Comparison of ENCODE assay signal across 8 cellular contexts in the genomic region with DNA sequence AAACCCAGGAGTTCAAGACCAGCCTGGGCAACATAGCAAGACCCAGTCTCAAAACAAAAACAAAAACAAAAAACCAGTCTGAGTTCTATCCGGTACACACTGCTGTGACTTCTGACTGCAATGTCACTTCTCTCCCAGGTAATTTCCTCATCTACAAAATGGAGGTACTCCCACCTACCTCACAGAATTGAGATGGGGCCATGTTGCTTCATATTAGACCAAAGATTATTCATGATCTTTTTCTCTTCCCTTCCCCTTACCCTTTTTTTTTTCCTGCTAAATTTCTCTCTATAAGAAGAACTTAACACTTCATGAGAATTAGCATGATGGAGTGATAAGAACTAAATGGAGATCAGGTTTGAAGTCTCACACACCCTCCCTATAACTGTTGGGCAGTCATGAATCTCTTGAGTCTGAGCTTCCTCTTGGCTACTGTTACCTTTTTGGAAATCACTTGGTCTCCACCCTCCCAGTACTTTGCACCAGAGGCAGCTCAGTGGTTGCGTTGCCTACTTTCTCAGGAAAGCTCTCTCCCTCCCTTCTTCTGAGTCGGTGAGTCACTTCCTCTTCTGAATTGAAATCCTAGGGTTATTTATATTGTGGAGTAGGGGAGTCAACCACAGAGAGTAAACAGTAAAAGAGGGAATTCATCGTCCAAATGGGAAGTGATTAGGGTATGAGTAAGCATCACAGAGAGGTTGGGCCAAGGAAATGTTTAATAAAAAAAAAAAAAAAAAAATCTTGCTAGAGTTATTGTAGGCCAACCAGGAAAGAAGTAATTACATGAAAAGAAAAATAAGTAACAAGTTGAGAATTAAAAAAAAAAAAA. TPM values are rescaled to one million over a fixed set of nuclear protein-coding genes. Genes with fewer than 3 reads are reported as not detected.
A peak's percentile ranks its signal among the peaks of the same experiment; 100 is the strongest.
DNase-seq lines count a peak whose midpoint lies in the region; ATAC-seq, FAIRE-seq and TF ChIP-seq lines count a peak whose summit lies in the region.

No MANE protein-coding gene starts in this region.

- FAIRE-seq in colon (lab: Jason Lieb, UNC), result peak; percentile 58

- H3K4me1 Mint-ChIP-seq in activated T-cell treated with anti-CD3 and anti-CD28 coated beads, Interleukin-2, amount 50 U/mL, for 24 hours (ENCODE audit: low read depth), result peaks cover 14% of the 10 kb centered on the region

- WGBS in lung, 2 donors, result 24 to 25% methylated on average over 4 of the region's 4 CpGs

- peaks cover 42% of the 10 kb centered on the region for H3K36me3 Mint-ChIP-seq in activated T-cell treated with anti-CD3 and anti-CD28 coated beads, Interleukin-2, amount 50 U/mL, for 24 hours (ENCODE audit: low read depth)

- ATAC-seq in lung (ENCODE audit: insufficient read depth, low FRiP score) (peak; percentile 89), GM19467 (IDR thresholded peaks at IDR 0.05; ENCODE audit: unreplicated experiment) (no peak), GM21390 (IDR thresholded peaks at IDR 0.05; ENCODE audit: unreplicated experiment) (no peak)

- peaks cover 0 to 2% of the 10 kb centered on the region in 2 donors for H3K36me3 ChIP-seq in lung (ENCODE audit: control insufficient read depth in 2 of 2, insufficient read depth in 2 of 2, low read length in 2 of 2)

- peak overlapping the region; percentile 17 to 78 for H3K27ac ChIP-seq in lung (ENCODE audit: low read depth in 1 of 2, low read length in 1 of 2)

- no peaks in the 10 kb centered on the region for H3K9me3 Mint-ChIP-seq in activated T-cell treated with anti-CD3 and anti-CD28 coated beads, Interleukin-2, amount 50 U/mL, for 24 hours

- TF ChIP-seq CTCF in lung (IDR thresholded peaks at IDR 0.05; ENCODE audit: control extremely low read depth, extremely low read depth), result no peak

- no peak overlapping the region for H3K4me3 ChIP-seq in lung

- no peaks in the 10 kb centered on the region for H3K9me3 ChIP-seq in lung (ENCODE audit: control insufficient read depth in 2 of 2, insufficient read depth in 1 of 2, low read length in 1 of 2)

- H3K4me3 Mint-ChIP-seq in activated T-cell treated with anti-CD3 and anti-CD28 coated beads, Interleukin-2, amount 50 U/mL, for 24 hours, result no peak overlapping the region

- H3K27ac Mint-ChIP-seq in activated T-cell treated with anti-CD3 and anti-CD28 coated beads, Interleukin-2, amount 50 U/mL, for 24 hours, result peak overlapping the region; percentile 62

- H3K27me3 ChIP-seq in lung (ENCODE audit: control insufficient read depth, insufficient read depth), result no peaks in the 10 kb centered on the region

- DNase-seq in activated T-cell treated with anti-CD3 and anti-CD28 coated beads, Interleukin-2, amount 50 U/mL, for 24 hours, result no peak
- DNase-seq in activated T-cell treated with anti-CD3 and anti-CD28 coated beads, Interleukin-2, amount 50 U/mL, for 48 hours, result no peak
- DNase-seq in NOMO-1 treated with DMSO at 0.1 percent for 48 hours (lab: John Stamatoyannopoulos, UW; ENCODE audit: unreplicated experiment), result peak; percentile 88
- peak; percentile 77 for DNase-seq in lung (ENCODE audit: low spot score)
- no peak for DNase-seq in activated gamma-delta T cell (lab: John Stamatoyannopoulos, UW)

- no peaks in the 10 kb centered on the region for H3K27me3 Mint-ChIP-seq in activated T-cell treated with anti-CD3 and anti-CD28 coated beads, Interleukin-2, amount 50 U/mL, for 24 hours

- peaks cover 3 to 10% of the 10 kb centered on the region in 2 donors for H3K4me1 ChIP-seq in lung (ENCODE audit: control insufficient read depth in 2 of 2, insufficient read depth in 2 of 2, low read length in 2 of 2)

RNA-seq across cellular contexts. Expression of gene MAP7, which starts 59.9 kb away (rescaled TPM):
- 10 to 100 TPM; 15.0 to 23.4 TPM for total RNA-seq in lung
- polyA plus RNA-seq in lung, result 1 to 10 TPM; 8.4 to 9.6 TPM

Comparison
In these comparisons a context has a peak if more than half of its experiments do, and no peak if none do; other contexts are left out.
1. DNase-seq: peak in NOMO-1 treated with DMSO at 0.1 percent for 48 hours (single experiment) and lung (single experiment); none in activated T-cell treated with anti-CD3 and anti-CD28 coated beads, Interleukin-2, amount 50 U/mL, for 24 hours (single experiment), activated T-cell treated with anti-CD3 and anti-CD28 coated beads, Interleukin-2, amount 50 U/mL, for 48 hours (0 of 2) and activated gamma-delta T cell (single experiment).